Comparison of ENCODE assay signal across 8 cellular contexts in the genomic region with DNA sequence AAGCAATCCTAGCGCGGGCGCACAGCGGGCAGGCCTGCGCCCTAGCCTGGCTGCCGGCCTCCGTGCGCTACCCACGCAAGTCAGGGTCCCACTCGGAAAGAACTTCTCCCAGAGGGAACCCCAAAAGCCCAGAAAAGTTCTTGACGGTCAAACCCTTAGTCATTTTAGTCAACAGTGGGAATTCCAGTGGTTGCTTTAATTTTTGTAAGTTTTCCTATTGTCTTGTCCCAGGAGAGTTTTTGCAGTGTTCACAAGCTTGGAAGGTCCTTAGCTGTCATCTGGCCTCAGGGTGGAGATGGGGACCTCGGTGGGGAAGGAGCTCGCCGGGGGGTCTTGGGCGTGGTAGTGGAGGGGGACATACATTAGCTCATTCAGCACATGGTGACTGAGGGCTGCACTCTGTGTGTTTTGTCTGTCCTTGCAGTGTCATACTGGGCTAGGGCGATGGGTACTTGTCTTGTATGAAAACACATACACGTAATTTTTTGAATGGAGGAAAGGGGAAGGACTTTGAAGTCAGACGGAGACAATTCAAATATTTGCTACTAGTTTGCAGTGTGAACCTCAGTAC. TPM values are rescaled to one million over a fixed set of nuclear protein-coding genes. Genes with fewer than 3 reads are reported as not detected.
DNase-seq lines count a peak whose midpoint lies in the region; ATAC-seq and TF ChIP-seq lines count a peak whose summit lies in the region.

No MANE protein-coding gene starts in this region.

- TF ChIP-seq CTCF in GM12875 (IDR thresholded peaks at IDR 0.05; ENCODE audit: borderline replicate concordance, insufficient read depth, low read depth, low read length), result no peak
- no peak for TF ChIP-seq CTCF in astrocyte of the spinal cord (IDR thresholded peaks at IDR 0.05; ENCODE audit: low read depth, low read length)

- in situ Hi-C loops in KBM-7 (cut with MboI; ENCODE audit: low pct_unique_long_range_greater_than_20kb, low sequenced_read_pairs) (no loop called here), astrocyte of the spinal cord (cut with HindIII; ENCODE audit: low sequenced_read_pairs) (no loop called here)

- peak; percentile 20 for ATAC-seq in left colon

- peak overlapping the region; percentile 69 for H3K27ac ChIP-seq in thymus (ENCODE audit: low read depth)

- H3K4me1 ChIP-seq in thymus (ENCODE audit: control insufficient read depth, insufficient read depth, low read length), result peaks cover 5% of the 10 kb centered on the region

- WGBS in thymus, result 1% methylated on average over 18 of the region's 18 CpGs

- H3K36me3 ChIP-seq in thymus (ENCODE audit: control insufficient read depth, insufficient read depth), result no peaks in the 10 kb centered on the region

- peak; percentile 16 for DNase-seq in AG08395 (ENCODE audit: low spot score)
- DNase-seq in KBM-7, result peak; percentile 32
- peak; percentile 19 for DNase-seq in astrocyte of the spinal cord (ENCODE audit: low read depth, low spot score)
- DNase-seq in left colon, result no peak
- no peak for DNase-seq in activated gamma-delta T cell (lab: John Stamatoyannopoulos, UW)
- DNase-seq in ecto neural progenitor cell (ENCODE audit: low spot score), result no peak

- no peaks in the 10 kb centered on the region for H3K9me3 ChIP-seq in thymus (ENCODE audit: control insufficient read depth)

- no peaks in the 10 kb centered on the region for H3K27me3 ChIP-seq in thymus (ENCODE audit: control insufficient read depth, insufficient read depth)

- intact Hi-C loops in left colon (cut with DNase I, micrococcal nuclease), result no loop called here

- H3K4me3 ChIP-seq in GM12875 (ENCODE audit: low read depth, low read length) (peak overlapping the region; percentile 81), astrocyte of the spinal cord (ENCODE audit: low read depth, low read length) (peak overlapping the region; percentile 71), thymus (ENCODE audit: low read length) (peak overlapping the region; percentile 85)

RNA-seq across cellular contexts. Expression of a gene that starts 0.7 kb away (rescaled TPM):
- total RNA-seq in left colon, result 1 to 10 TPM; 3.2 to 3.8 TPM
- polyA plus RNA-seq in thymus, result 1.7 TPM

RNA-seq across cellular contexts. Expression of a gene that starts 20.0 kb away (rescaled TPM):
- 1 to 10 TPM; 3.5 to 6.4 TPM for total RNA-seq in left colon
- polyA plus RNA-seq in thymus, result 2.5 TPM

Comparison
In these comparisons a context has a peak if more than half of its experiments do, and no peak if none do; other contexts are left out.
1. DNase-seq: peak in AG08395 (single experiment), KBM-7 (single experiment) and astrocyte of the spinal cord (single experiment); none in left colon (0 of 2), activated gamma-delta T cell (single experiment) and ecto neural progenitor cell (single experiment).
2. Peak in every context shown above with its lines, with median percentiles within 50 percentile points of each other: H3K4me3 ChIP-seq.